In the genomic region with DNA sequence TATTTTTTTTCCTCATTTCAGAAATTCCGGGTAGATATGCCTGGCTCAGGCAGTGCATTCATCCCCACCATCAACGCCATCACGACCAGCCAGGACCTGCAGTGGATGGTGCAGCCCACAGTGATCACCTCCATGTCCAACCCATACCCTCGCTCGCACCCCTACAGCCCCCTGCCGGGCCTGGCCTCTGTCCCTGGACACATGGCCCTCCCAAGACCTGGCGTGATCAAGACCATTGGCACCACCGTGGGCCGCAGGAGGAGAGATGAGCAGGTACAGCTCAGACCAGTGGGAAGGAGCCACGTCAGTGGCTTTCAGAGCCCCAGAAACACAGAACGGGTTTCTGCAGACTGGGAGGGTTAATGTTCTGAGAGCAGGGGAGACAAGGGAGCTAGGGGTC, we compare ENCODE assay signal across 1 cellular context.
TF ChIP-seq lines count a peak whose summit lies in the region.

No MANE protein-coding gene starts in this region.

TF ChIP-seq in H1, 55 proteins besides CTCF, POLR2A, EP300 and RAD21:
- TF ChIP-seq BACH1 (IDR thresholded peaks at IDR 0.05; ENCODE audit: low read length): no peak
- TF ChIP-seq JUN (IDR thresholded peaks at IDR 0.05; ENCODE audit: low read depth, low read length): no peak
- no peak for TF ChIP-seq SRF (IDR thresholded peaks at IDR 0.05; ENCODE audit: low read depth, low read length)
- TF ChIP-seq KDM1A (IDR thresholded peaks at IDR 0.05; ENCODE audit: borderline replicate concordance, low read length): no peak
- no peak for TF ChIP-seq SIN3A (conservative IDR thresholded peaks at IDR 0.05 in 1 of 2, IDR thresholded peaks at IDR 0.05 in 1 of 2; ENCODE audit: low read depth in 1 of 2, low read length in 2 of 2)
- TF ChIP-seq CHD2 (IDR thresholded peaks at IDR 0.05; ENCODE audit: low read length): no peak
- TF ChIP-seq HDAC6 (IDR thresholded peaks at IDR 0.05; ENCODE audit: low read depth, low read length): no peak
- TF ChIP-seq NRF1 (IDR thresholded peaks at IDR 0.05; ENCODE audit: low read depth, low read length): no peak
- TF ChIP-seq SP4 (IDR thresholded peaks at IDR 0.05; ENCODE audit: low read length): no peak
- TF ChIP-seq SP1 (IDR thresholded peaks at IDR 0.05; ENCODE audit: low read depth, low read length): no peak
- TF ChIP-seq CREB1 (IDR thresholded peaks at IDR 0.05): no peak
- no peak for TF ChIP-seq EGR1 (IDR thresholded peaks at IDR 0.05; ENCODE audit: borderline replicate concordance, low read depth, low read length)
- TF ChIP-seq GABPA (IDR thresholded peaks at IDR 0.05; ENCODE audit: borderline replicate concordance, insufficient read depth, low read length): no peak
- no peak for TF ChIP-seq POLR2AphosphoS5 (IDR thresholded peaks at IDR 0.05; ENCODE audit: low read depth, low read length)
- no peak for TF ChIP-seq POU5F1 (IDR thresholded peaks at IDR 0.05; ENCODE audit: low read depth, low read length)
- no peak for TF ChIP-seq SUZ12 (IDR thresholded peaks at IDR 0.05; ENCODE audit: low read length)
